9 cellular contexts compared by ENCODE assay signal in the genomic region with DNA sequence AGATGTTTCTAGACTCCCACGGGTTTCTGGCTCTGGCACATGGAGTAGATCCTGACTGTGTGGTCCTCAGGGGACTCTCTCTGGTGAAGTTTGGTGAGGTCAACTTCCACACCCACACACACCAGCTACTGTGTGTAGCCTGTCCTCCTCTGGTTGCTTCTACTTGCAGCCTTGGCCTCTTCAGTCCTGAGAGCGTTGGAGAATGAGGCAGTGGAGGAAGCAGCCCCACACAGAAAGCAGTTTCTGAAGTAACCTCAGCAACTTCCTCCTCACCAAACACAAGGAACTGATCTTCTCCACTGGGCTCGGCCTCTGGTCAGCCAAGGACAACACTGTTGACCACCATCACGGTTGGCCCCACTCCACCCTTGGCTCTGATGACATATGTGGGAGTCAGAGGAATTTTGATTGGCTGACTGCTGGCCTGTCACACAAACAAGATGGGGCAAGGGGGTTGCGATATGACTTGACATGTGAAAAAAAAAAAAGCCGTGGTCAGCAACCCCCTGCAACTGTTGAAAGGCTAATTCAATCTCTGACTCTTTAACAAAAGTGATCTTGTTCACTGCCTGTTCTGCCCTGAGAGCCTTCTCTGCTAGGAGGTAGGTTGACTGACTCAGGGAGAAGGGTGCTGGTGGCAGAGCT. TPM values are rescaled to one million over a fixed set of nuclear protein-coding genes. Genes with fewer than 3 reads are reported as not detected.
DNase-seq lines count a peak whose midpoint lies in the region; ATAC-seq and TF ChIP-seq lines count a peak whose summit lies in the region.
"Had no signal": no experiment of that assay in that cellular context is flagged by ENCODE, and none has a peak within 500 bp of the region (broad histone marks: within the 10 kb centered on the region; RNA-seq: fewer than 3 reads in every experiment).

No MANE protein-coding gene starts in this region.

- peak; percentile 40 for ATAC-seq in GM19328 (IDR thresholded peaks at IDR 0.05; ENCODE audit: unreplicated experiment)
- ATAC-seq in HG02981 (IDR thresholded peaks at IDR 0.05; ENCODE audit: unreplicated experiment), result peak; percentile 60
- ATAC-seq in stimulated activated naive B cell treated with anti-CD40 and anti-IgM and Interleukin-4, amounts not matched to agents 10 μg/mL and 1 μg/mL and 100 μg/mL, for 72 hours (replicated peaks), result peak; percentile 32 to 46

- no TSS peak for BruUV-seq in A673 (replicated peaks; lab: Mats Ljungman, UMichigan)

- no peaks in the 10 kb centered on the region for H3K27me3 Mint-ChIP-seq in T-helper 1 cell treated with Interleukin-12 subunit alpha and Interleukin-12 subunit beta and Interleukin-4 antibody, amounts not matched to agents 30 μg/mL and 1 μg/mL, for 36 hours (ENCODE audit: low read depth)
- H3K27me3 Mint-ChIP-seq in stimulated activated naive B cell treated with anti-CD40 and anti-IgM and Interleukin-4, amounts not matched to agents 10 μg/mL and 1 μg/mL and 100 μg/mL, for 72 hours, result no peaks in the 10 kb centered on the region

- H3K4me3 ChIP-seq in A673 (ENCODE audit: low read depth, low read length, poor library complexity, severe bottlenecking), result no peak overlapping the region

- POLR2A ChIA-PET in A673 (lab: Charles Lee; ENCODE audit: low non-redundant PET), result no interaction called here

- intact Hi-C loops in A673 (cut with micrococcal nuclease; ENCODE audit: unreplicated experiment), result no loop called here

- H3K4me1 ChIP-seq in A673 (ENCODE audit: insufficient read depth, low read length, poor library complexity, severe bottlenecking), result no peaks in the 10 kb centered on the region

- H3K27me3 ChIP-seq in A673 (replicated peaks; ENCODE audit: insufficient read depth, low read depth, low read length, poor library complexity), result no peaks in the 10 kb centered on the region

- CTCF ChIA-PET in A673 (lab: Charles Lee), result no interaction called here

- DNase-seq in stimulated activated naive B cell treated with anti-CD40 and anti-IgM and Interleukin-4, amounts not matched to agents 10 μg/mL and 1 μg/mL and 100 μg/mL, for 72 hours, result peak; percentile 65
- DNase-seq in GOT3 (lab: John Stamatoyannopoulos, UW) (no peak), NCI-H1694 (lab: John Stamatoyannopoulos, UW) (no peak), A673 (ENCODE audit: low spot score) (no peak)
- DNase-seq: NCI-H2081 had no signal

- peaks cover 11% of the 10 kb centered on the region for H3K36me3 Mint-ChIP-seq in T-helper 1 cell treated with Interleukin-12 subunit alpha and Interleukin-12 subunit beta and Interleukin-4 antibody, amounts not matched to agents 30 μg/mL and 1 μg/mL, for 36 hours (ENCODE audit: low read depth)
- H3K36me3 Mint-ChIP-seq in stimulated activated naive B cell treated with anti-CD40 and anti-IgM and Interleukin-4, amounts not matched to agents 10 μg/mL and 1 μg/mL and 100 μg/mL, for 72 hours, result peaks cover 6 to 19% of the 10 kb centered on the region in 2 donors

- H3K36me3 ChIP-seq in A673 (ENCODE audit: insufficient read depth, low read length, poor library complexity, severe bottlenecking), result no peaks in the 10 kb centered on the region
- H3K36me3 ChIP-seq: neutrophil had no signal

- peak overlapping the region; percentile 85 for H3K4me3 Mint-ChIP-seq in T-helper 1 cell treated with Interleukin-12 subunit alpha and Interleukin-12 subunit beta and Interleukin-4 antibody, amounts not matched to agents 30 μg/mL and 1 μg/mL, for 36 hours
- peak overlapping the region; percentile 58 to 76 for H3K4me3 Mint-ChIP-seq in stimulated activated naive B cell treated with anti-CD40 and anti-IgM and Interleukin-4, amounts not matched to agents 10 μg/mL and 1 μg/mL and 100 μg/mL, for 72 hours

- no peak for TF ChIP-seq CTCF in A673 (conservative IDR thresholded peaks at IDR 0.05; ENCODE audit: low read depth, low read length)

- H3K27ac ChIP-seq in A673 (ENCODE audit: low read depth, low read length, poor library complexity, severe bottlenecking), result no peak overlapping the region
- H3K27ac ChIP-seq: neutrophil had no signal

- H3K9me3 Mint-ChIP-seq in T-helper 1 cell treated with Interleukin-12 subunit alpha and Interleukin-12 subunit beta and Interleukin-4 antibody, amounts not matched to agents 30 μg/mL and 1 μg/mL, for 36 hours, result peaks cover 8% of the 10 kb centered on the region
- peaks cover 0 to 2% of the 10 kb centered on the region in 2 donors for H3K9me3 Mint-ChIP-seq in stimulated activated naive B cell treated with anti-CD40 and anti-IgM and Interleukin-4, amounts not matched to agents 10 μg/mL and 1 μg/mL and 100 μg/mL, for 72 hours

- no peaks in the 10 kb centered on the region for H3K9me3 ChIP-seq in A673 (ENCODE audit: low read depth, low read length, poor library complexity, severe bottlenecking)
- H3K9me3 ChIP-seq: neutrophil had no signal

- H3K27ac Mint-ChIP-seq in T-helper 1 cell treated with Interleukin-12 subunit alpha and Interleukin-12 subunit beta and Interleukin-4 antibody, amounts not matched to agents 30 μg/mL and 1 μg/mL, for 36 hours, result peak overlapping the region; percentile 95
- peak overlapping the region; percentile 90 for H3K27ac Mint-ChIP-seq in stimulated activated naive B cell treated with anti-CD40 and anti-IgM and Interleukin-4, amounts not matched to agents 10 μg/mL and 1 μg/mL and 100 μg/mL, for 72 hours

- H3K4me1 Mint-ChIP-seq in T-helper 1 cell treated with Interleukin-12 subunit alpha and Interleukin-12 subunit beta and Interleukin-4 antibody, amounts not matched to agents 30 μg/mL and 1 μg/mL, for 36 hours (ENCODE audit: low read depth), result peaks cover 49% of the 10 kb centered on the region
- H3K4me1 Mint-ChIP-seq in stimulated activated naive B cell treated with anti-CD40 and anti-IgM and Interleukin-4, amounts not matched to agents 10 μg/mL and 1 μg/mL and 100 μg/mL, for 72 hours, result peaks cover 45 to 68% of the 10 kb centered on the region in 2 donors

RNA-seq across cellular contexts. Expression of a gene that starts 19.6 kb away (rescaled TPM):
- not detected in 2 replicates for total RNA-seq in A673 (2021)

RNA-seq across cellular contexts. Expression of a gene that starts 52.7 kb away (rescaled TPM):
- total RNA-seq in A673 (2021), result not detected in 2 replicates
